19 cellular contexts compared by ENCODE assay signal in genomic region chr20:57229490-57229889, GRCh38. TPM values are rescaled to one million over a fixed set of nuclear protein-coding genes. Genes with fewer than 3 reads are reported as not detected.
"Had no signal": no experiment of that assay in that cellular context is flagged by ENCODE, and none has a peak within 500 bp of the region (broad histone marks: within the 10 kb centered on the region; RNA-seq: fewer than 3 reads in every experiment).

No MANE protein-coding gene starts in this region.

- DNase-seq: activated B cell treated with CpG ODN at 0.5 μM for 24 hours; activated CD4-positive, alpha-beta T cell treated with anti-CD3 and anti-CD28 coated beads for 48 hours; activated CD8-positive, alpha-beta memory T cell treated with anti-CD3 and anti-CD28 coated beads, Interleukin-2, amount 50 U/mL, for 4 hours; activated CD8-positive, alpha-beta T cell treated with anti-CD3 and anti-CD28 coated beads, Interleukin-2, amount 10 ng/mL, durations not matched to agents 7 days and 5 days; activated effector memory CD4-positive, alpha-beta T cell treated with anti-CD3 and anti-CD28 coated beads, Interleukin-2, amount 50 U/mL, for 16 hours; activated T-cell treated with anti-CD3 and anti-CD28 coated beads, Interleukin-2, amount 50 U/mL, for 48 hours; mammary epithelial cell; naive thymus-derived CD4-positive, alpha-beta T cell; stimulated activated CD4-positive, alpha-beta T cell treated with anti-CD3 and anti-CD28 coated beads, Interleukin-4, amount 100 ng/mL, for 24 hours; stimulated activated CD8-positive, alpha-beta memory T cell treated with anti-CD3 and anti-CD28 coated beads, Interleukin-4, amount 100 ng/mL, for 48 hours; stimulated activated naive CD8-positive, alpha-beta T cell treated with anti-CD3 and anti-CD28 coated beads, Interleukin-15, Interleukin-2, amounts not matched to agents 100 U/mL and 50 U/mL, for 24 hours; upper lobe of right lung had no signal

- H3K27me3 ChIP-seq: cardiac muscle cell, hepatocyte had no signal

- H3K27ac Mint-ChIP-seq: activated B cell treated with CpG ODN at 0.5 μM for 24 hours; activated CD8-positive, alpha-beta T cell treated with anti-CD3 and anti-CD28 coated beads, Interleukin-2, amount 10 ng/mL, durations not matched to agents 7 days and 5 days; activated naive CD4-positive, alpha-beta T cell treated with anti-CD3 and anti-CD28 coated beads, Interleukin-2, amount 50 U/mL, for 24 hours had no signal

- H3K4me1 Mint-ChIP-seq: activated B cell treated with CpG ODN at 0.5 μM for 24 hours; activated naive CD4-positive, alpha-beta T cell treated with anti-CD3 and anti-CD28 coated beads, Interleukin-2, amount 50 U/mL, for 24 hours; naive thymus-derived CD4-positive, alpha-beta T cell had no signal

- H2AFZ ChIP-seq: hepatocyte had no signal

- H3K4me2 ChIP-seq: hepatocyte had no signal

- H3K36me3 Mint-ChIP-seq: activated naive CD4-positive, alpha-beta T cell treated with anti-CD3 and anti-CD28 coated beads, Interleukin-2, amount 50 U/mL, for 24 hours; naive thymus-derived CD4-positive, alpha-beta T cell had no signal

- H3K36me3 ChIP-seq: gastroesophageal sphincter, upper lobe of right lung had no signal

- H3K4me3 ChIP-seq: cardiac muscle cell, gastroesophageal sphincter, hepatocyte, upper lobe of right lung had no signal

- ATAC-seq: activated CD8-positive, alpha-beta T cell treated with anti-CD3 and anti-CD28 coated beads, Interleukin-2, amount 10 ng/mL, durations not matched to agents 7 days and 5 days; gastroesophageal sphincter; left lobe of liver; naive thymus-derived CD4-positive, alpha-beta T cell; stimulated activated naive CD8-positive, alpha-beta T cell treated with anti-CD3 and anti-CD28 coated beads, Interleukin-15, Interleukin-2, amounts not matched to agents 100 U/mL and 50 U/mL, for 24 hours; upper lobe of right lung had no signal

- H3K27ac ChIP-seq: cardiac muscle cell, gastroesophageal sphincter, hepatocyte, upper lobe of right lung had no signal

- H3K4me1 ChIP-seq: upper lobe of right lung had no signal

- H3K9me3 Mint-ChIP-seq: activated B cell treated with CpG ODN at 0.5 μM for 24 hours; activated naive CD4-positive, alpha-beta T cell treated with anti-CD3 and anti-CD28 coated beads, Interleukin-2, amount 50 U/mL, for 24 hours; naive thymus-derived CD4-positive, alpha-beta T cell had no signal

- H3K9me3 ChIP-seq: gastroesophageal sphincter, upper lobe of right lung had no signal

- H3K4me3 Mint-ChIP-seq: activated B cell treated with CpG ODN at 0.5 μM for 24 hours; activated CD8-positive, alpha-beta T cell treated with anti-CD3 and anti-CD28 coated beads, Interleukin-2, amount 10 ng/mL, durations not matched to agents 7 days and 5 days; activated naive CD4-positive, alpha-beta T cell treated with anti-CD3 and anti-CD28 coated beads, Interleukin-2, amount 50 U/mL, for 24 hours; naive thymus-derived CD4-positive, alpha-beta T cell had no signal

RNA-seq across cellular contexts. Expression of gene BMP7, which starts 37.0 kb away (rescaled TPM):
- total RNA-seq: activated B cell treated with CpG ODN at 0.5 μM for 24 hours; activated CD8-positive, alpha-beta T cell treated with anti-CD3 and anti-CD28 coated beads, Interleukin-2, amount 10 ng/mL, durations not matched to agents 7 days and 5 days; mononuclear cell; naive thymus-derived CD4-positive, alpha-beta T cell; T-helper 2 cell treated with Interferon-gamma antibody and Interleukin-4, amounts not matched to agents 100 ng/mL and 5 ng/mL, for 36 hours had no signal
